Comparison of ENCODE assay signal across 10 cellular contexts in the genomic region with DNA sequence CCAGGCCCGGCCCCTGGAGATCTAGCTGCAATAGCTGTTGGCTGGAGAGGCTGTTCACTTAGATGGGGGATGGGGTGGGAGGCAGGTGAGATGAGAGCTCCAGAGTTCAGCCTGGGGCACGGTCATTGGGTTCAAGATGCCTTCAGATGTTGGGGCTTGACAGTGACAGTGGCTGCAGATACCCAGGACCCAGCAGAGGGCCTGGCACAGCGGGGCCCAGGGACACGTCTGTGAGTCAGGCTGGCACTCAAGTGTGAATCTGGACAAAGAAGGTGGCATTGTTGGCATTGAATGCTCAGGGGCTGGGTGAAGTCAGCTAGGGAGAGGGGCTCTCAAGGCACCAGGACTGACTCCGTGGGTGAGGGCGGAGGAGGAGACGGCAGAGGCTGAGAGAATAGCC.
DNase-seq lines count a peak whose midpoint lies in the region; ATAC-seq, FAIRE-seq and TF ChIP-seq lines count a peak whose summit lies in the region.
"Had no signal": no experiment of that assay in that cellular context is flagged by ENCODE, and none has a peak within 500 bp of the region (broad histone marks: within the 10 kb centered on the region; RNA-seq: fewer than 3 reads in every experiment).

No MANE protein-coding gene starts in this region.

- no peaks in the 10 kb centered on the region for H3K27me3 Mint-ChIP-seq in CD4-positive, alpha-beta memory T cell
- no peaks in the 10 kb centered on the region for H3K27me3 Mint-ChIP-seq in IgD-negative memory B cell
- H3K27me3 Mint-ChIP-seq in nephron progenitor cell (ENCODE audit: low read depth, poor library complexity) = peaks cover 5% of the 10 kb centered on the region

- FAIRE-seq in GM12878 (lab: Jason Lieb, UNC) = no peak

- CTCF ChIA-PET in CD4-positive, alpha-beta memory T cell (lab: Charles Lee; ENCODE audit: partially characterized antibody) = interaction anchor here (1.1 to 2.2 kb wide), 5 partner anchors 39 to 86 kb away, joined by 3 to 11 read pairs (median 3); no protein-coding TSS in a partner anchor
- CTCF ChIA-PET in GM12878 (lab: Yijun Ruan, JAX) = interaction anchor here (1.2 kb wide), 1 partner anchor 40 kb away, joined by 5 read pairs; no protein-coding TSS in a partner anchor

- RAD21 ChIA-PET in GM12878 (lab: Charles Lee; ENCODE audit: unreplicated experiment) = interaction anchor here (0.9 to 1.4 kb wide), 2 partner anchors 14 to 30 kb away, joined by 3 to 5 read pairs; no protein-coding TSS in a partner anchor

- TF ChIP-seq CTCF in GM12878 (IDR thresholded peaks at IDR 0.05 in 2 of 3, conservative IDR thresholded peaks at IDR 0.05 in 1 of 3; ENCODE audit: control insufficient read depth in 2 of 3, extremely low read depth in 1 of 3, insufficient read depth in 1 of 3, low read depth in 3 of 3, low read length in 3 of 3) (no peak), nephron progenitor cell (IDR thresholded peaks at IDR 0.05) (no peak), GM13977 (IDR thresholded peaks at IDR 0.05; ENCODE audit: extremely low read depth, insufficient read depth, missing control alignments) (no peak)

- SMC1A ChIA-PET in GM12878 (lab: Charles Lee; ENCODE audit: uncharacterized antibody, unreplicated experiment) = interaction anchor here (0.6 to 1.9 kb wide), 5 partner anchors 24 to 146 kb away, joined by 3 to 9 read pairs (median 3); no protein-coding TSS in a partner anchor

- intact Hi-C loops in CD4-positive, alpha-beta memory T cell (cut with micrococcal nuclease) = loop anchor here (5.0 kb wide), 1 partner anchor 37 kb away; no protein-coding TSS in a partner anchor
- intact Hi-C loops in GM12878 (cut with micrococcal nuclease; ENCODE audit: unreplicated experiment) = no loop called here

- peaks cover 31% of the 10 kb centered on the region for H3K36me3 ChIP-seq in CD4-positive, alpha-beta memory T cell (ENCODE audit: insufficient read depth, low read length)
- peaks cover 25 to 32% of the 10 kb centered on the region in 2 experiments; a peak in 3 of 4 replicates for H3K36me3 ChIP-seq in GM12878 (ENCODE audit: control insufficient read depth in 2 of 2, insufficient read depth in 2 of 2, low read length in 1 of 2)

- no peak overlapping the region for H3K4me3 ChIP-seq in CD4-positive, alpha-beta memory T cell (ENCODE audit: low read length in 2 of 2)
- no peak overlapping the region for H3K4me3 ChIP-seq in GM12878
- H3K4me3 ChIP-seq: stomach had no signal

- TF ChIP-seq POLR2A in GM12878 (IDR thresholded peaks at IDR 0.05; ENCODE audit: low read depth, low read length) = peak; percentile 38; the same call in 1 of the 2 replicates

- H3K27me3 ChIP-seq in CD4-positive, alpha-beta memory T cell (ENCODE audit: insufficient read depth, low read length) = no peaks in the 10 kb centered on the region
- no peaks in the 10 kb centered on the region for H3K27me3 ChIP-seq in GM12878 (replicated peaks in 1 of 2; ENCODE audit: control insufficient read depth in 2 of 2, insufficient read depth in 2 of 2, low read length in 1 of 2)
- H3K27me3 ChIP-seq: stomach had no signal

- no peak for DNase-seq in CD4-positive, alpha-beta memory T cell
- DNase-seq in GM12878 (ENCODE audit: low read depth, low spot score) (no peak), nephron progenitor cell (no peak), GM13977 (ENCODE audit: low spot score) (no peak)
- DNase-seq: NCI-H1048; stimulated activated CD4-positive, alpha-beta T cell treated with anti-CD3 and anti-CD28 coated beads, Interleukin-2, amount 100 ng/mL, for 48 hours; stomach had no signal

- peaks cover 100% of the 10 kb centered on the region for H3K4me1 ChIP-seq in CD4-positive, alpha-beta memory T cell (ENCODE audit: insufficient read depth, low read length)
- H3K4me1 ChIP-seq in GM12878 (ENCODE audit: control insufficient read depth, insufficient read depth, low read length) = peaks cover 71% of the 10 kb centered on the region

- 97% methylated on average over 7 of the region's 7 CpGs for WGBS in GM12878 (ENCODE audit: insufficient coverage, insufficient replicate concordance, low lambda C conversion rate, missing lambda C conversion rate)

- no peaks in the 10 kb centered on the region for H3K9me3 ChIP-seq in CD4-positive, alpha-beta memory T cell (ENCODE audit: control insufficient read depth in 1 of 2, low read length in 2 of 2)
- no peaks in the 10 kb centered on the region for H3K9me3 ChIP-seq in GM12878 (replicated peaks; ENCODE audit: control insufficient read depth, insufficient read depth, low read length)
- H3K9me3 ChIP-seq: stomach had no signal

- H3K9ac ChIP-seq in GM12878 (ENCODE audit: control insufficient read depth, insufficient read depth, low read length) = no peak overlapping the region

- H3K4me1 Mint-ChIP-seq in CD4-positive, alpha-beta memory T cell = peaks cover 67 to 100% (median 88%) of the 10 kb centered on the region in 4 donors
- peaks cover 53 to 70% (median 67%) of the 10 kb centered on the region in 3 donors for H3K4me1 Mint-ChIP-seq in IgD-negative memory B cell
- H3K4me1 Mint-ChIP-seq in nephron progenitor cell = peaks cover 93% of the 10 kb centered on the region

- H3K27ac Mint-ChIP-seq in CD4-positive, alpha-beta memory T cell = peak overlapping the region; percentile 76 to 93 (median 91)
- H3K27ac Mint-ChIP-seq in IgD-negative memory B cell (peak overlapping the region; percentile 77 to 99 (median 89)), nephron progenitor cell (peak overlapping the region; percentile 98)

- no peaks in the 10 kb centered on the region; the same call in none of the 2 replicates for H4K20me1 ChIP-seq in GM12878 (ENCODE audit: control insufficient read depth, insufficient read depth)

- BruUV-seq in GM12878 (replicated peaks; lab: Mats Ljungman, UMichigan) = TSS peak; percentile 1

- peaks cover 56 to 70% of the 10 kb centered on the region in 2 donors for H3K36me3 Mint-ChIP-seq in CD4-positive, alpha-beta memory T cell
- peaks cover 11% of the 10 kb centered on the region for H3K36me3 Mint-ChIP-seq in IgD-negative memory B cell
- H3K36me3 Mint-ChIP-seq in nephron progenitor cell (ENCODE audit: low read depth) = peaks cover 36% of the 10 kb centered on the region

- H3K4me3 Mint-ChIP-seq in CD4-positive, alpha-beta memory T cell = peak overlapping the region; percentile 31 to 74 (median 53)
- H3K4me3 Mint-ChIP-seq in IgD-negative memory B cell (peak overlapping the region in 3 of 4 donors; percentile 7 to 68 (median 50)), nephron progenitor cell (no peak overlapping the region)

- no peak overlapping the region for H3K4me2 ChIP-seq in GM12878 (ENCODE audit: control insufficient read depth, insufficient read depth)

- no peak overlapping the region for H2AFZ ChIP-seq in GM12878 (ENCODE audit: control insufficient read depth, low read depth, low read length)

- peaks cover 0 to 2% (median 0%) of the 10 kb centered on the region in 8 donors for H3K9me3 Mint-ChIP-seq in CD4-positive, alpha-beta memory T cell
- H3K9me3 Mint-ChIP-seq in IgD-negative memory B cell = no peaks in the 10 kb centered on the region
- H3K9me3 Mint-ChIP-seq in nephron progenitor cell = peaks cover 3% of the 10 kb centered on the region

- TF ChIP-seq RAD21 in GM12878 (IDR thresholded peaks at IDR 0.05; ENCODE audit: insufficient read depth, low read depth, low read length) = no peak

- peak overlapping the region; percentile 2 for H3K27ac ChIP-seq in CD4-positive, alpha-beta memory T cell (ENCODE audit: low read depth, low read length)
- no peak overlapping the region for H3K27ac ChIP-seq in GM12878 (ENCODE audit: control insufficient read depth, insufficient read depth)
- H3K27ac ChIP-seq: stomach had no signal

- ATAC-seq in GM12878 (no peak), HG03139 (IDR thresholded peaks at IDR 0.05; ENCODE audit: unreplicated experiment) (no peak), GM19324 (IDR thresholded peaks at IDR 0.05; ENCODE audit: low FRiP score, unreplicated experiment) (no peak)

- TF ChIP-seq EP300 in GM12878 (IDR thresholded peaks at IDR 0.05; ENCODE audit: borderline replicate concordance in 1 of 2, control insufficient read depth in 1 of 2, low read depth in 2 of 2, low read length in 2 of 2) = no peak

- in situ Hi-C loops in GM12878 (cut with MboI) (loop anchor here (25.0 kb wide), 1 partner anchor 1207 kb away; a partner anchor contains a TSS), GM13977 (cut with MboI; ENCODE audit: low pct_unique_long_range_greater_than_20kb, low sequenced_read_pairs, unreplicated experiment) (no loop called here)

- POLR2A ChIA-PET in CD4-positive, alpha-beta memory T cell (lab: Charles Lee; ENCODE audit: partially characterized antibody) = interaction anchor here (0.7 to 2.2 kb wide), 21 partner anchors 8 to 138 kb away, joined by 3 to 16 read pairs (median 5); no protein-coding TSS in a partner anchor
- POLR2A ChIA-PET in GM12878 (lab: Charles Lee) = interaction anchor here (1.0 kb wide), 1 partner anchor 30 kb away, joined by 4 read pairs; no protein-coding TSS in a partner anchor

- peaks cover 94% of the 10 kb centered on the region for H3K79me2 ChIP-seq in GM12878 (ENCODE audit: control insufficient read depth, insufficient read depth, low read length)

TF ChIP-seq in GM12878, 131 proteins besides CTCF, POLR2A, EP300 and RAD21 (continues in another document):
- TF ChIP-seq MEF2B (IDR thresholded peaks at IDR 0.05; ENCODE audit: partially characterized antibody, poor library complexity, severe bottlenecking) (no peak), NFIC (IDR thresholded peaks at IDR 0.05; ENCODE audit: low read depth, low read length) (no peak), ZNF622 (IDR thresholded peaks at IDR 0.05) (no peak), KDM1A (IDR thresholded peaks at IDR 0.05; ENCODE audit: borderline replicate concordance) (no peak)
- TF ChIP-seq, protein P1, sequence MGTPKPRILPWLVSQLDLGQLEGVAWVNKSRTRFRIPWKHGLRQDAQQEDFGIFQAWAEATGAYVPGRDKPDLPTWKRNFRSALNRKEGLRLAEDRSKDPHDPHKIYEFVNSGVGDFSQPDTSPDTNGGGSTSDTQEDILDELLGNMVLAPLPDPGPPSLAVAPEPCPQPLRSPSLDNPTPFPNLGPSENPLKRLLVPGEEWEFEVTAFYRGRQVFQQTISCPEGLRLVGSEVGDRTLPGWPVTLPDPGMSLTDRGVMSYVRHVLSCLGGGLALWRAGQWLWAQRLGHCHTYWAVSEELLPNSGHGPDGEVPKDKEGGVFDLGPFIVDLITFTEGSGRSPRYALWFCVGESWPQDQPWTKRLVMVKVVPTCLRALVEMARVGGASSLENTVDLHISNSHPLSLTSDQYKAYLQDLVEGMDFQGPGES (IDR thresholded peaks at IDR 0.05) = no peak
- TF ChIP-seq, protein P2, sequence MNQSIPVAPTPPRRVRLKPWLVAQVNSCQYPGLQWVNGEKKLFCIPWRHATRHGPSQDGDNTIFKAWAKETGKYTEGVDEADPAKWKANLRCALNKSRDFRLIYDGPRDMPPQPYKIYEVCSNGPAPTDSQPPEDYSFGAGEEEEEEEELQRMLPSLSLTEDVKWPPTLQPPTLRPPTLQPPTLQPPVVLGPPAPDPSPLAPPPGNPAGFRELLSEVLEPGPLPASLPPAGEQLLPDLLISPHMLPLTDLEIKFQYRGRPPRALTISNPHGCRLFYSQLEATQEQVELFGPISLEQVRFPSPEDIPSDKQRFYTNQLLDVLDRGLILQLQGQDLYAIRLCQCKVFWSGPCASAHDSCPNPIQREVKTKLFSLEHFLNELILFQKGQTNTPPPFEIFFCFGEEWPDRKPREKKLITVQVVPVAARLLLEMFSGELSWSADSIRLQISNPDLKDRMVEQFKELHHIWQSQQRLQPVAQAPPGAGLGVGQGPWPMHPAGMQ (IDR thresholded peaks at IDR 0.05; ENCODE audit: borderline replicate concordance) = no peak
